Comparison of ENCODE assay signal across 1 cellular context in genomic region chr3:12750658-12751071, GRCh38.
TF ChIP-seq lines count a peak whose summit lies in the region.

No MANE protein-coding gene starts in this region.

TF ChIP-seq in K562, 482 proteins besides CTCF, POLR2A, EP300 and RAD21 (continued from another document):
- no peak for TF ChIP-seq ETV6 (IDR thresholded peaks at IDR 0.05; ENCODE audit: borderline replicate concordance in 1 of 2, low read depth in 2 of 2, low read length in 1 of 2)
- no peak for TF ChIP-seq ETV6 (CRISPR knock-in tag; IDR thresholded peaks at IDR 0.05; ENCODE audit: borderline replicate concordance)
- TF ChIP-seq, protein P1, sequence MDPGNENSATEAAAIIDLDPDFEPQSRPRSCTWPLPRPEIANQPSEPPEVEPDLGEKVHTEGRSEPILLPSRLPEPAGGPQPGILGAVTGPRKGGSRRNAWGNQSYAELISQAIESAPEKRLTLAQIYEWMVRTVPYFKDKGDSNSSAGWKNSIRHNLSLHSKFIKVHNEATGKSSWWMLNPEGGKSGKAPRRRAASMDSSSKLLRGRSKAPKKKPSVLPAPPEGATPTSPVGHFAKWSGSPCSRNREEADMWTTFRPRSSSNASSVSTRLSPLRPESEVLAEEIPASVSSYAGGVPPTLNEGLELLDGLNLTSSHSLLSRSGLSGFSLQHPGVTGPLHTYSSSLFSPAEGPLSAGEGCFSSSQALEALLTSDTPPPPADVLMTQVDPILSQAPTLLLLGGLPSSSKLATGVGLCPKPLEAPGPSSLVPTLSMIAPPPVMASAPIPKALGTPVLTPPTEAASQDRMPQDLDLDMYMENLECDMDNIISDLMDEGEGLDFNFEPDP (CRISPR knock-in tag; IDR thresholded peaks at IDR 0.05), result no peak
- TF ChIP-seq ZNF584 (CRISPR knock-in tag; IDR thresholded peaks at IDR 0.05; ENCODE audit: low read depth), result no peak
- 0 out of 2 replicates have a peak, but pooled peaks have one; percentile 25 for TF ChIP-seq IRF2 (CRISPR knock-in tag; IDR thresholded peaks at IDR 0.05)
- TF ChIP-seq NCOA1 (IDR thresholded peaks at IDR 0.05; ENCODE audit: low read depth), result no peak
- no peak for TF ChIP-seq DPF2 (IDR thresholded peaks at IDR 0.05)
- no peak for TF ChIP-seq ZNF695 (CRISPR knock-in tag; IDR thresholded peaks at IDR 0.05)
- no peak for TF ChIP-seq ETV5 (CRISPR knock-in tag; IDR thresholded peaks at IDR 0.05; ENCODE audit: low read depth)
- no peak for TF ChIP-seq NONO (IDR thresholded peaks at IDR 0.05; ENCODE audit: low read depth in 2 of 2, low read length in 1 of 2)
- TF ChIP-seq, protein P2, sequence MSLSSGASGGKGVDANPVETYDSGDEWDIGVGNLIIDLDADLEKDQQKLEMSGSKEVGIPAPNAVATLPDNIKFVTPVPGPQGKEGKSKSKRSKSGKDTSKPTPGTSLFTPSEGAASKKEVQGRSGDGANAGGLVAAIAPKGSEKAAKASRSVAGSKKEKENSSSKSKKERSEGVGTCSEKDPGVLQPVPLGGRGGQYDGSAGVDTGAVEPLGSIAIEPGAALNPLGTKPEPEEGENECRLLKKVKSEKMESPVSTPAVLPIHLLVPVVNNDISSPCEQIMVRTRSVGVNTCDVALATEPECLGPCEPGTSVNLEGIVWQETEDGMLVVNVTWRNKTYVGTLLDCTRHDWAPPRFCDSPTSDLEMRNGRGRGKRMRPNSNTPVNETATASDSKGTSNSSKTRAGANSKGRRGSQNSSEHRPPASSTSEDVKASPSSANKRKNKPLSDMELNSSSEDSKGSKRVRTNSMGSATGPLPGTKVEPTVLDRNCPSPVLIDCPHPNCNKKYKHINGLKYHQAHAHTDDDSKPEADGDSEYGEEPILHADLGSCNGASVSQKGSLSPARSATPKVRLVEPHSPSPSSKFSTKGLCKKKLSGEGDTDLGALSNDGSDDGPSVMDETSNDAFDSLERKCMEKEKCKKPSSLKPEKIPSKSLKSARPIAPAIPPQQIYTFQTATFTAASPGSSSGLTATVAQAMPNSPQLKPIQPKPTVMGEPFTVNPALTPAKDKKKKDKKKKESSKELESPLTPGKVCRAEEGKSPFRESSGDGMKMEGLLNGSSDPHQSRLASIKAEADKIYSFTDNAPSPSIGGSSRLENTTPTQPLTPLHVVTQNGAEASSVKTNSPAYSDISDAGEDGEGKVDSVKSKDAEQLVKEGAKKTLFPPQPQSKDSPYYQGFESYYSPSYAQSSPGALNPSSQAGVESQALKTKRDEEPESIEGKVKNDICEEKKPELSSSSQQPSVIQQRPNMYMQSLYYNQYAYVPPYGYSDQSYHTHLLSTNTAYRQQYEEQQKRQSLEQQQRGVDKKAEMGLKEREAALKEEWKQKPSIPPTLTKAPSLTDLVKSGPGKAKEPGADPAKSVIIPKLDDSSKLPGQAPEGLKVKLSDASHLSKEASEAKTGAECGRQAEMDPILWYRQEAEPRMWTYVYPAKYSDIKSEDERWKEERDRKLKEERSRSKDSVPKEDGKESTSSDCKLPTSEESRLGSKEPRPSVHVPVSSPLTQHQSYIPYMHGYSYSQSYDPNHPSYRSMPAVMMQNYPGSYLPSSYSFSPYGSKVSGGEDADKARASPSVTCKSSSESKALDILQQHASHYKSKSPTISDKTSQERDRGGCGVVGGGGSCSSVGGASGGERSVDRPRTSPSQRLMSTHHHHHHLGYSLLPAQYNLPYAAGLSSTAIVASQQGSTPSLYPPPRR (CRISPR knock-in tag; IDR thresholded peaks at IDR 0.05; ENCODE audit: borderline replicate concordance), result no peak
- no peak for TF ChIP-seq SRF (CRISPR knock-in tag; IDR thresholded peaks at IDR 0.05)
- TF ChIP-seq SRSF9 (IDR thresholded peaks at IDR 0.05; ENCODE audit: borderline replicate concordance, low read depth, low read length), result no peak
- TF ChIP-seq PHTF2 (CRISPR knock-in tag; IDR thresholded peaks at IDR 0.05), result no peak
- TF ChIP-seq, protein P3, sequence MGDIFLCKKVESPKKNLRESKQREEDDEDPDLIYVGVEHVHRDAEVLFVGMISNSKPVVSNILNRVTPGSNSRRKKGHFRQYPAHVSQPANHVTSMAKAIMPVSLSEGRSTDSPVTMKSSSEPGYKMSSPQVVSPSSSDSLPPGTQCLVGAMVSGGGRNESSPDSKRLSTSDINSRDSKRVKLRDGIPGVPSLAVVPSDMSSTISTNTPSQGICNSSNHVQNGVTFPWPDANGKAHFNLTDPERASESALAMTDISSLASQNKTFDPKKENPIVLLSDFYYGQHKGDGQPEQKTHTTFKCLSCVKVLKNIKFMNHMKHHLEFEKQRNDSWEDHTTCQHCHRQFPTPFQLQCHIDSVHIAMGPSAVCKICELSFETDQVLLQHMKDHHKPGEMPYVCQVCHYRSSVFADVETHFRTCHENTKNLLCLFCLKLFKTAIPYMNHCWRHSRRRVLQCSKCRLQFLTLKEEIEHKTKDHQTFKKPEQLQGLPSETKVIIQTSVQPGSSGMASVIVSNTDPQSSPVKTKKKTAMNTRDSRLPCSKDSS (IDR thresholded peaks at IDR 0.05; ENCODE audit: low read depth, partially characterized antibody), result no peak
- no peak for TF ChIP-seq ZSCAN32 (CRISPR knock-in tag; IDR thresholded peaks at IDR 0.05)
- TF ChIP-seq ZNF174 (CRISPR knock-in tag; IDR thresholded peaks at IDR 0.05), result no peak
- no peak for TF ChIP-seq ZNF586 (CRISPR knock-in tag; conservative IDR thresholded peaks at IDR 0.05)
- TF ChIP-seq, protein P4, sequence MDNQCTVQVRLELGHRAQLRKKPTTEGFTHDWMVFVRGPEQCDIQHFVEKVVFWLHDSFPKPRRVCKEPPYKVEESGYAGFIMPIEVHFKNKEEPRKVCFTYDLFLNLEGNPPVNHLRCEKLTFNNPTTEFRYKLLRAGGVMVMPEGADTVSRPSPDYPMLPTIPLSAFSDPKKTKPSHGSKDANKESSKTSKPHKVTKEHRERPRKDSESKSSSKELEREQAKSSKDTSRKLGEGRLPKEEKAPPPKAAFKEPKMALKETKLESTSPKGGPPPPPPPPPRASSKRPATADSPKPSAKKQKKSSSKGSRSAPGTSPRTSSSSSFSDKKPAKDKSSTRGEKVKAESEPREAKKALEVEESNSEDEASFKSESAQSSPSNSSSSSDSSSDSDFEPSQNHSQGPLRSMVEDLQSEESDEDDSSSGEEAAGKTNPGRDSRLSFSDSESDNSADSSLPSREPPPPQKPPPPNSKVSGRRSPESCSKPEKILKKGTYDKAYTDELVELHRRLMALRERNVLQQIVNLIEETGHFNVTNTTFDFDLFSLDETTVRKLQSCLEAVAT (IDR thresholded peaks at IDR 0.05), result no peak
- TF ChIP-seq FOSL1 (tag; conservative IDR thresholded peaks at IDR 0.05), result peak; percentile 79
- peak; percentile 45; the same call in 1 of the 2 replicates for TF ChIP-seq ATF3 (IDR thresholded peaks at IDR 0.05)
- TF ChIP-seq ATF3 (CRISPR knock-in tag; conservative IDR thresholded peaks at IDR 0.05), result no peak
- no peak for TF ChIP-seq ELF2 (CRISPR knock-in tag; IDR thresholded peaks at IDR 0.05)
- TF ChIP-seq, protein P5, sequence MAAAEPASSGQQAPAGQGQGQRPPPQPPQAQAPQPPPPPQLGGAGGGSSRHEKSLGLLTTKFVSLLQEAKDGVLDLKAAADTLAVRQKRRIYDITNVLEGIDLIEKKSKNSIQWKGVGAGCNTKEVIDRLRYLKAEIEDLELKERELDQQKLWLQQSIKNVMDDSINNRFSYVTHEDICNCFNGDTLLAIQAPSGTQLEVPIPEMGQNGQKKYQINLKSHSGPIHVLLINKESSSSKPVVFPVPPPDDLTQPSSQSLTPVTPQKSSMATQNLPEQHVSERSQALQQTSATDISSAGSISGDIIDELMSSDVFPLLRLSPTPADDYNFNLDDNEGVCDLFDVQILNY (CRISPR knock-in tag; IDR thresholded peaks at IDR 0.05), result no peak
- TF ChIP-seq FUS (optimal IDR thresholded peaks at IDR 0.05; ENCODE audit: low read depth, low read length), result no peak
- TF ChIP-seq FOXJ2 (tag; IDR thresholded peaks at IDR 0.05), result 0 out of 2 replicates have a peak, but pooled peaks have one; percentile 5
- TF ChIP-seq GATAD2A (IDR thresholded peaks at IDR 0.05), result no peak
- TF ChIP-seq PRMT5 (CRISPR knock-in tag; IDR thresholded peaks at IDR 0.05), result no peak
- TF ChIP-seq TCF7 (IDR thresholded peaks at IDR 0.05; ENCODE audit: borderline replicate concordance), result no peak
- TF ChIP-seq RAD51 (IDR thresholded peaks at IDR 0.05; ENCODE audit: borderline replicate concordance, low read depth), result no peak
- TF ChIP-seq ZC3H4 (CRISPR knock-in tag; IDR thresholded peaks at IDR 0.05; ENCODE audit: borderline replicate concordance), result no peak
- peak; percentile 94 for TF ChIP-seq BHLHE40 (IDR thresholded peaks at IDR 0.05; ENCODE audit: low read length)
- TF ChIP-seq KLF1 (tag; IDR thresholded peaks at IDR 0.05), result no peak
- no peak for TF ChIP-seq SIN3B (IDR thresholded peaks at IDR 0.05; ENCODE audit: low read depth)
- TF ChIP-seq KDM4B (IDR thresholded peaks at IDR 0.05; ENCODE audit: borderline replicate concordance in 2 of 2, low read depth in 1 of 2), result no peak
- peak; percentile 56; the same call in 1 of the 2 replicates for TF ChIP-seq DIDO1 (tag; IDR thresholded peaks at IDR 0.05; ENCODE audit: low read depth)
- TF ChIP-seq, protein P6, sequence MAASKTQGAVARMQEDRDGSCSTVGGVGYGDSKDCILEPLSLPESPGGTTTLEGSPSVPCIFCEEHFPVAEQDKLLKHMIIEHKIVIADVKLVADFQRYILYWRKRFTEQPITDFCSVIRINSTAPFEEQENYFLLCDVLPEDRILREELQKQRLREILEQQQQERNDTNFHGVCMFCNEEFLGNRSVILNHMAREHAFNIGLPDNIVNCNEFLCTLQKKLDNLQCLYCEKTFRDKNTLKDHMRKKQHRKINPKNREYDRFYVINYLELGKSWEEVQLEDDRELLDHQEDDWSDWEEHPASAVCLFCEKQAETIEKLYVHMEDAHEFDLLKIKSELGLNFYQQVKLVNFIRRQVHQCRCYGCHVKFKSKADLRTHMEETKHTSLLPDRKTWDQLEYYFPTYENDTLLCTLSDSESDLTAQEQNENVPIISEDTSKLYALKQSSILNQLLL (CRISPR knock-in tag; IDR thresholded peaks at IDR 0.05; ENCODE audit: borderline replicate concordance), result no peak
- TF ChIP-seq MTA1 (IDR thresholded peaks at IDR 0.05; ENCODE audit: borderline replicate concordance), result no peak
- TF ChIP-seq ZNF316 (IDR thresholded peaks at IDR 0.05), result no peak
- no peak for TF ChIP-seq ILK (tag; IDR thresholded peaks at IDR 0.05; ENCODE audit: borderline replicate concordance, low read depth)
